10 cellular contexts compared by ENCODE assay signal in genomic region chr10:17655567-17656146, GRCh38.
DNase-seq lines count a peak whose midpoint lies in the region; ATAC-seq and TF ChIP-seq lines count a peak whose summit lies in the region.
"Had no signal": no experiment of that assay in that cellular context is flagged by ENCODE, and none has a peak within 500 bp of the region (broad histone marks: within the 10 kb centered on the region; RNA-seq: fewer than 3 reads in every experiment).

No MANE protein-coding gene starts in this region.

- H3K4me3 ChIP-seq in choroid plexus epithelial cell (ENCODE audit: low read depth, low read length) (no peak overlapping the region), WERI-Rb-1 (ENCODE audit: low read depth, low read length) (no peak overlapping the region), foreskin fibroblast (ENCODE audit: low read depth in 1 of 2, low read length in 2 of 2) (no peak overlapping the region)
- H3K4me3 ChIP-seq: adrenal gland, psoas muscle had no signal

- no peaks in the 10 kb centered on the region for H3K36me3 ChIP-seq in WERI-Rb-1

- ATAC-seq in GM21367 (IDR thresholded peaks at IDR 0.05; ENCODE audit: unreplicated experiment) (peak; percentile 85), HG03520 (IDR thresholded peaks at IDR 0.05; ENCODE audit: unreplicated experiment) (peak; percentile 93)

- peak; percentile 68 for DNase-seq in ELR (ENCODE audit: low read depth)
- DNase-seq in choroid plexus epithelial cell (ENCODE audit: low read depth) = peak; percentile 62
- no peak for DNase-seq in NCI-H2081 (lab: John Stamatoyannopoulos, UW)
- no peak for DNase-seq in AML-193 (lab: John Stamatoyannopoulos, UW)
- no peak for DNase-seq in WERI-Rb-1
- DNase-seq in foreskin fibroblast = no peak
- DNase-seq: psoas muscle had no signal

- H3K27ac ChIP-seq in WERI-Rb-1 = no peak overlapping the region
- H3K27ac ChIP-seq: psoas muscle had no signal

- TF ChIP-seq CTCF in choroid plexus epithelial cell (conservative IDR thresholded peaks at IDR 0.05; ENCODE audit: low read depth, low read length) = no peak
- TF ChIP-seq CTCF in WERI-Rb-1 (IDR thresholded peaks at IDR 0.05; ENCODE audit: low read depth, low read length) = no peak
- no peak for TF ChIP-seq CTCF in foreskin fibroblast (IDR thresholded peaks at IDR 0.05; ENCODE audit: low read depth, low read length)

- H3K27me3 ChIP-seq in WERI-Rb-1 (ENCODE audit: insufficient read depth, low read depth, severe bottlenecking) = no peaks in the 10 kb centered on the region
- H3K27me3 ChIP-seq: adrenal gland had no signal

- no peaks in the 10 kb centered on the region for H3K9me3 ChIP-seq in WERI-Rb-1 (ENCODE audit: severe bottlenecking)
- H3K9me3 ChIP-seq: adrenal gland, psoas muscle had no signal

Comparison
In these comparisons a context has a peak if more than half of its experiments do, and no peak if none do; other contexts are left out.
1. DNase-seq: peak in ELR (single experiment) and choroid plexus epithelial cell (single experiment); none in NCI-H2081 (0 of 2), AML-193 (0 of 2), WERI-Rb-1 (single experiment) and foreskin fibroblast (0 of 2).